9 cellular contexts compared by ENCODE assay signal in the genomic region with DNA sequence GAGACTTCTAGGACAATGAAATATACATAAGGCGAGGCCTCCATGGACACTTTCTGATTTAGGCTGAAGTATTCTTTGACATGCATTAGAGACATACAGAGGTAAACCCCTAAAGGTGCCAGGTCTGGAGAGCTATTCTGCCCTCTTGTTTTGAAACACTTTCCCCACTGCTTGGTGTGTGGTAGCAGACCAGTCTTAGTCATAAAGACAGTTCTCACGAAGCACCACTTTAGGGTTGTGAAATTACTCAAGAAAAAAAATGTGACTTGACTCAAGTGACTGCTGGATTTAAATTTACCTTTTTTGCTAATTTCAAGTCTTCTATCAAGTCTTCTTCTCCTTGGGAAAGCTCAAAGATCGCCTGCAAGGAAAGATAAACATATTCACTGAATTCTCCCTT. TPM values are rescaled to one million over a fixed set of nuclear protein-coding genes. Genes with fewer than 3 reads are reported as not detected.
DNase-seq lines count a peak whose midpoint lies in the region; ATAC-seq and TF ChIP-seq lines count a peak whose summit lies in the region.
"Had no signal": no experiment of that assay in that cellular context is flagged by ENCODE, and none has a peak within 500 bp of the region (broad histone marks: within the 10 kb centered on the region; RNA-seq: fewer than 3 reads in every experiment).

No MANE protein-coding gene starts in this region.

- H3K27ac ChIP-seq in upper lobe of left lung = peak overlapping the region; percentile 80 to 86 (median 85)
- H3K27ac ChIP-seq: SK-N-MC had no signal

- no peak overlapping the region for H3K4me3 Mint-ChIP-seq in activated naive CD4-positive, alpha-beta T cell treated with anti-CD3 and anti-CD28 coated beads for 36 hours

- TF ChIP-seq POLR2A in upper lobe of left lung (IDR thresholded peaks at IDR 0.05) = no peak

- peaks cover 51% of the 10 kb centered on the region for H3K36me3 Mint-ChIP-seq in activated naive CD4-positive, alpha-beta T cell treated with anti-CD3 and anti-CD28 coated beads for 36 hours (ENCODE audit: low read depth)

- peaks cover 0 to 21% (median under 1%) of the 10 kb centered on the region in 4 donors for H3K36me3 ChIP-seq in upper lobe of left lung

- peaks cover 2% of the 10 kb centered on the region for H3K9me3 Mint-ChIP-seq in activated naive CD4-positive, alpha-beta T cell treated with anti-CD3 and anti-CD28 coated beads for 36 hours

- DNase-seq in activated naive CD4-positive, alpha-beta T cell treated with Interleukin-2 at 50 U/mL for 16 hours = peak; percentile 30
- DNase-seq in activated naive CD4-positive, alpha-beta T cell (lab: John Stamatoyannopoulos, UW) = no peak
- peak; percentile 73 for DNase-seq in activated naive CD4-positive, alpha-beta T cell treated with anti-CD3 and anti-CD28 coated beads for 36 hours
- DNase-seq in upper lobe of left lung = peak in 1 of 2 donors; percentile 63
- DNase-seq in iPS-NIHi7 (ENCODE audit: extremely low spot score) = no peak
- no peak for DNase-seq in SHP77 (lab: John Stamatoyannopoulos, UW)
- no peak for DNase-seq in NCI-H510A (lab: John Stamatoyannopoulos, UW)

- ATAC-seq in HG03103 (IDR thresholded peaks at IDR 0.05; ENCODE audit: low read depth, unreplicated experiment) (peak; percentile 77), upper lobe of left lung (ENCODE audit: low FRiP score in 2 of 2) (peak in 1 of 2 donors; percentile 65)

- 37 to 56% methylated on average over 3 of the region's 3 CpGs for WGBS in upper lobe of left lung, 2 donors

- peaks cover 56% of the 10 kb centered on the region for H3K4me1 Mint-ChIP-seq in activated naive CD4-positive, alpha-beta T cell treated with anti-CD3 and anti-CD28 coated beads for 36 hours (ENCODE audit: low read depth)

- CTCF ChIA-PET in activated naive CD4-positive, alpha-beta T cell treated with anti-CD3 and anti-CD28 coated beads for 36 hours (lab: Charles Lee) = interaction anchor here (1.5 to 8.9 kb wide), 4 partner anchors 12 to 235 kb away, joined by 5 to 83 read pairs (median 18); partner anchors contain the start of gene ARHGEF3

- TF ChIP-seq EP300 in upper lobe of left lung (IDR thresholded peaks at IDR 0.05) = peak in 1 of 4 donors; percentile 36

- no peaks in the 10 kb centered on the region for H3K9me3 ChIP-seq in upper lobe of left lung

- TF ChIP-seq CTCF in upper lobe of left lung (IDR thresholded peaks at IDR 0.05) = no peak

- H3K4me3 ChIP-seq in upper lobe of left lung = no peak overlapping the region
- H3K4me3 ChIP-seq: SK-N-MC had no signal

- H3K27me3 Mint-ChIP-seq in activated naive CD4-positive, alpha-beta T cell treated with anti-CD3 and anti-CD28 coated beads for 36 hours (ENCODE audit: low read depth) = no peaks in the 10 kb centered on the region

- H3K27ac Mint-ChIP-seq in activated naive CD4-positive, alpha-beta T cell treated with anti-CD3 and anti-CD28 coated beads for 36 hours = peak overlapping the region; percentile 44

- peaks cover 38 to 75% (median 64%) of the 10 kb centered on the region in 4 donors for H3K4me1 ChIP-seq in upper lobe of left lung

- intact Hi-C loops in activated naive CD4-positive, alpha-beta T cell treated with anti-CD3 and anti-CD28 coated beads for 36 hours (cut with micrococcal nuclease) = loop anchor here (1.0 kb wide), 6 partner anchors 28 to 163 kb away; no protein-coding TSS in a partner anchor

- H3K27me3 ChIP-seq in upper lobe of left lung = no peaks in the 10 kb centered on the region

RNA-seq across cellular contexts. Expression of gene ARHGEF3, which starts 48.5 kb away (rescaled TPM):
- total RNA-seq in activated naive CD4-positive, alpha-beta T cell treated with anti-CD3 and anti-CD28 coated beads for 36 hours = 10 to 100 TPM; 36.4 to 37.7 TPM
- 10 to 100 TPM; 26.6 to 38.9 (median 30.0) TPM for total RNA-seq in upper lobe of left lung

Comparison
In these comparisons a context has a peak if more than half of its experiments do, and no peak if none do; other contexts are left out.
1. DNase-seq: peak in activated naive CD4-positive, alpha-beta T cell treated with Interleukin-2 at 50 U/mL for 16 hours (single experiment) and activated naive CD4-positive, alpha-beta T cell treated with anti-CD3 and anti-CD28 coated beads for 36 hours (single experiment); none in activated naive CD4-positive, alpha-beta T cell (0 of 4), iPS-NIHi7 (single experiment), SHP77 (0 of 2) and NCI-H510A (single experiment).